ENCODE assay signal across 8 cellular contexts in the genomic region with DNA sequence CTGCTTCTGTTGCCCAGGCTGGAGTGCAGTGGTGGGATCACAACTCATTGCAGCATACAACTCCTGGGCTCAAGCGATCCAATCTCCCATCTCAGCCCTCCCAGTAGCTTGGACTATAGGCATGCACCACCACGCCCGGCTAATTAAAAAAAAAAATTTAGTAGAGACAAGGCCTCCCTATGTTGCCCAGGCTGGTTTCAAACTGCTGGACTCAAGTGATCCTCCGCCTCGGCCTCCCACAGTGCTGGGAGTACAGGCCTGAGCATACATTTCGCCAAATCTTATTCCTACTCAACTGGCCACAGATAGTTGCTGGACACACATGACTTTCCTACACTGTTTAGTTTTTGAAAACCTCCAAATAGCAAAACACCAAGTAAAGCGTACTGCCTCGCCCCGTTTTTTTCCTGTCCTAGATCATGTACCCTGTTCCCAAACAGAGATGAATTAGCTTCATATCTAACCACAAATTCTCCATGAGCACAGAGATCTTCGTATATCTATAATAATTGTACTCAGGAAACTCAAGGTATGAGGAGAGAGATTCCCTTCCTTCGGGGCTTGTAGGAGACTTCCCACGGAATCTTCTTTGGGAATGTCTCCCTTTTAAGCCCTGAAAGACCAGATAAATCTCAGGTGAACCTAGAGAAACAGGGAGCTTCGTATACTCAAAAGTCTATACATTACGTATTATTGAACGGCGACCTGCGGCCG. TPM values are rescaled to one million over a fixed set of nuclear protein-coding genes. Genes with fewer than 3 reads are reported as not detected.
DNase-seq lines count a peak whose midpoint lies in the region; ATAC-seq and TF ChIP-seq lines count a peak whose summit lies in the region.

No MANE protein-coding gene starts in this region.

- H3K4me1 ChIP-seq in heart left ventricle = peaks cover 0 to 29% (median 22%) of the 10 kb centered on the region in 12 donors
- H3K4me1 ChIP-seq in right lobe of liver = peaks cover 0 to 13% (median 3%) of the 10 kb centered on the region in 4 donors
- H3K4me1 ChIP-seq in urinary bladder (ENCODE audit: insufficient read depth) = peaks cover 1% of the 10 kb centered on the region

- no peaks in the 10 kb centered on the region for H3K9me3 Mint-ChIP-seq in activated naive CD8-positive, alpha-beta T cell (ENCODE audit: low read depth)

- H3K4me1 Mint-ChIP-seq in activated naive CD8-positive, alpha-beta T cell (ENCODE audit: low read depth) = peaks cover 30% of the 10 kb centered on the region

- H3K4me3 ChIP-seq in heart left ventricle = peak overlapping the region in 11 of 12 donors; percentile 59 to 99 (median 89)
- peak overlapping the region; percentile 74 to 81 (median 79) for H3K4me3 ChIP-seq in right lobe of liver
- H3K4me3 ChIP-seq in urinary bladder (ENCODE audit: low read depth, low read length) = peak overlapping the region; percentile 78

- DNase-seq in heart left ventricle (no peak), Right ventricle myocardium inferior (ENCODE audit: missing footprints) (no peak), right lobe of liver (no peak), SKM-1 (lab: John Stamatoyannopoulos, UW; ENCODE audit: unreplicated experiment) (no peak)
- DNase-seq in activated CD4-positive, alpha-beta T cell treated with anti-CD3 and anti-CD28 coated beads for 48 hours = no peak

- H3K9me3 ChIP-seq in heart left ventricle = no peaks in the 10 kb centered on the region
- H3K9me3 ChIP-seq in right lobe of liver = no peaks in the 10 kb centered on the region

- 37 to 48% (median 47%) methylated on average over 18 of the region's 18 CpGs for WGBS in heart left ventricle, 4 donors
- WGBS in right lobe of liver (ENCODE audit: insufficient coverage, low coverage, low lambda C conversion rate, missing lambda C conversion rate) = 47% methylated on average over 18 of the region's 18 CpGs
- 35% methylated on average over 18 of the region's 18 CpGs for WGBS in urinary bladder

- H3K4me3 Mint-ChIP-seq in activated naive CD8-positive, alpha-beta T cell = peak overlapping the region; percentile 99

- H3K27me3 Mint-ChIP-seq in activated naive CD8-positive, alpha-beta T cell = no peaks in the 10 kb centered on the region

- H3K27me3 ChIP-seq in heart left ventricle (no peaks in the 10 kb centered on the region), right lobe of liver (no peaks in the 10 kb centered on the region)

- no peaks in the 10 kb centered on the region for H3K36me3 ChIP-seq in heart left ventricle
- H3K36me3 ChIP-seq in right lobe of liver = no peaks in the 10 kb centered on the region
- H3K36me3 ChIP-seq in urinary bladder (ENCODE audit: insufficient read depth) = no peaks in the 10 kb centered on the region

- H3K27ac ChIP-seq in heart left ventricle (peak overlapping the region in 5 of 12 donors; percentile 95 to 99 (median 97)), right lobe of liver (no peak overlapping the region), urinary bladder (ENCODE audit: low read depth) (no peak overlapping the region)

- H3K27ac Mint-ChIP-seq in activated naive CD8-positive, alpha-beta T cell = peak overlapping the region; percentile 87

- ATAC-seq in heart left ventricle = no peak
- ATAC-seq in Right ventricle myocardium inferior = no peak
- no peak for ATAC-seq in right lobe of liver
- ATAC-seq in HG02759 (IDR thresholded peaks at IDR 0.05; ENCODE audit: unreplicated experiment) = no peak

- intact Hi-C loops in heart left ventricle (cut with DNase I) = loop anchor here in 2 of 10 donors (2.0 to 5.0 kb wide), 2 partner anchors 44 to 902 kb away; a partner anchor contains a TSS
- intact Hi-C loops in Right ventricle myocardium inferior (cut with DNase I) = loop anchor here (5.0 kb wide), 1 partner anchor 42 kb away; no protein-coding TSS in a partner anchor
- intact Hi-C loops in right lobe of liver (cut with DNase I) = no loop called here

- H3K36me3 Mint-ChIP-seq in activated naive CD8-positive, alpha-beta T cell = peaks cover 9% of the 10 kb centered on the region

- TF ChIP-seq POLR2A in heart left ventricle (IDR thresholded peaks at IDR 0.05) (no peak), right lobe of liver (IDR thresholded peaks at IDR 0.05) (no peak)

- TF ChIP-seq CTCF in heart left ventricle (IDR thresholded peaks at IDR 0.05) = no peak
- TF ChIP-seq CTCF in right lobe of liver (IDR thresholded peaks at IDR 0.05) = no peak

RNA-seq across cellular contexts. Expression of a gene that starts 0.6 kb away (rescaled TPM):
- total RNA-seq in heart left ventricle (10 to 100 TPM in 1 of 9 donors, 1 to 10 TPM in 8; 7.2 to 10.6 (median 8.7) TPM), Right ventricle myocardium inferior (8.0 TPM), right lobe of liver (1 to 10 TPM; 5.8 to 7.9 (median 6.9) TPM), urinary bladder (17.0 TPM)
- polyA plus RNA-seq in heart left ventricle (1 to 10 TPM; 5.5 to 7.0 TPM), urinary bladder (7.3 TPM)

RNA-seq across cellular contexts. Expression of a gene that starts 44.8 kb away (rescaled TPM):
- 1 to 10 TPM; 1.4 to 4.1 (median 3.0) TPM for total RNA-seq in heart left ventricle
- 1 to 10 TPM; 1.5 to 4.4 TPM for polyA plus RNA-seq in heart left ventricle
- 2.7 TPM for total RNA-seq in Right ventricle myocardium inferior
- total RNA-seq in right lobe of liver = 1 to 10 TPM; 4.1 to 6.4 (median 4.8) TPM
- 22.4 TPM for total RNA-seq in urinary bladder
- polyA plus RNA-seq in urinary bladder = 3.4 TPM

RNA-seq across cellular contexts. Expression of a gene that starts 44.9 kb away (rescaled TPM):
- 10 to 100 TPM; 18.1 to 38.5 (median 22.8) TPM for total RNA-seq in heart left ventricle
- 10 to 100 TPM in 1 of 2 donors, 1 to 10 TPM in 1; 9.4 to 32.5 TPM for polyA plus RNA-seq in heart left ventricle
- total RNA-seq in Right ventricle myocardium inferior = 24.9 TPM
- total RNA-seq in right lobe of liver = 10 to 100 TPM; 23.4 to 39.7 (median 30.7) TPM
- total RNA-seq in urinary bladder = 14.4 TPM
- 18.5 TPM for polyA plus RNA-seq in urinary bladder

RNA-seq across cellular contexts. Expression of a gene that starts 59.5 kb away (rescaled TPM):
- total RNA-seq in heart left ventricle (1 to 10 TPM in 8 of 9 donors, under 1 TPM in 1; 0.83 to 9.6 (median 2.9) TPM), Right ventricle myocardium inferior (3.0 TPM), right lobe of liver (1 to 10 TPM; 2.7 to 8.7 (median 6.7) TPM), urinary bladder (0.85 TPM)
- polyA plus RNA-seq in heart left ventricle (under 1 TPM; 0.69 to 0.75 TPM), urinary bladder (1.4 TPM)
